In the genomic region with DNA sequence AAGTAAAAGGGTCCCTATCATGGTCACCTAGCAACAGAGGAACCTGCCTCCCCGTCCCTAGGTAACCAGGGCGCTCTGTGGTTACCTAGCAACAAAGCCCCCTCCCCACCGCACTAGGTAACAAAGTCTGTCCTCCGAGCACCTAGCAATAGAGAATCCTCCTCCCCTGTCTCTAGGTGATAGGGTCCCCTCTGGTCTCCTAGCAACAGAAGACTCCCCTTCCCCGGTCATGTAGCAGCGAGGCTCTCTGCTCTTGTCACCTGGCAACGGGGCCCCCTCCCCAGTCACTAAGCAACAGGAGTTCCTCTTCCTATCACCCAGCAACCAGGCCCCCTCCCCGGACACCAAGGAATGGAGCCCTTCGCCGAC, we compare ENCODE assay signal across 8 cellular contexts. TPM values are rescaled to one million over a fixed set of nuclear protein-coding genes. Genes with fewer than 3 reads are reported as not detected.
A peak's percentile ranks its signal among the peaks of the same experiment; 100 is the strongest.
DNase-seq lines count a peak whose midpoint lies in the region; ATAC-seq, FAIRE-seq and TF ChIP-seq lines count a peak whose summit lies in the region.

No MANE protein-coding gene starts in this region.

- no peak overlapping the region for H3K23ac ChIP-seq in trophoblast cell (ENCODE audit: low read length)

- no peak overlapping the region for H2BK12ac ChIP-seq in trophoblast cell (ENCODE audit: low read length)

- peak overlapping the region; percentile 28 for H2AK5ac ChIP-seq in trophoblast cell (ENCODE audit: low read length)

- peak overlapping the region; percentile 58 for H4K8ac ChIP-seq in trophoblast cell (ENCODE audit: low read depth, low read length)

- peak overlapping the region; percentile 76 for H4K12ac ChIP-seq in trophoblast cell (ENCODE audit: low read depth, low read length)

- H3K27me3 ChIP-seq in heart left ventricle (peaks cover 0 to 8% (median 0%) of the 10 kb centered on the region in 9 donors), esophagus muscularis mucosa (peaks cover 0 to 15% (median 0%) of the 10 kb centered on the region in 4 donors), trophoblast cell (ENCODE audit: insufficient read depth, low read length) (no peaks in the 10 kb centered on the region)

- peak overlapping the region; percentile 38 for H2AFZ ChIP-seq in trophoblast cell (ENCODE audit: insufficient read depth, low read length, poor library complexity)

- H3K36me3 ChIP-seq in heart left ventricle (peaks cover 0 to 7% (median 0%) of the 10 kb centered on the region in 9 donors), esophagus muscularis mucosa (peaks cover 0 to 16% (median 7%) of the 10 kb centered on the region in 4 donors), trophoblast cell (ENCODE audit: control insufficient read depth in 1 of 2, insufficient read depth in 2 of 2, low read length in 2 of 2) (peaks cover 5% of the 10 kb centered on the region in 2 experiments)

- TF ChIP-seq EP300 in esophagus muscularis mucosa (IDR thresholded peaks at IDR 0.05) = no peak

- peak overlapping the region; percentile 55 for H2BK120ac ChIP-seq in trophoblast cell (ENCODE audit: insufficient read depth, low read length, poor library complexity)

- H3K79me2 ChIP-seq in trophoblast cell (ENCODE audit: control insufficient read depth, insufficient read depth, low read length, poor library complexity) = peaks cover 5% of the 10 kb centered on the region

- peak overlapping the region; percentile 50 to 86 (median 78) for H3K27ac ChIP-seq in heart left ventricle
- peak overlapping the region; percentile 75 to 81 (median 77) for H3K27ac ChIP-seq in esophagus muscularis mucosa (replicated peaks in 1 of 4)
- H3K27ac ChIP-seq in trophoblast cell (ENCODE audit: low read depth, low read length) = peak overlapping the region; percentile 23

- no peak for TF ChIP-seq CTCF in heart left ventricle (IDR thresholded peaks at IDR 0.05)
- no peak for TF ChIP-seq CTCF in esophagus muscularis mucosa (IDR thresholded peaks at IDR 0.05)

- TF ChIP-seq POLR2A in heart left ventricle (IDR thresholded peaks at IDR 0.05) (no peak), esophagus muscularis mucosa (IDR thresholded peaks at IDR 0.05; ENCODE audit: low read depth) (no peak), GM12892 (IDR thresholded peaks at IDR 0.05; ENCODE audit: low read depth, low read length) (no peak)

- ATAC-seq in heart left ventricle (no peak), left ventricle myocardium superior (no peak), HG03469 (IDR thresholded peaks at IDR 0.05; ENCODE audit: unreplicated experiment) (no peak)

- H3K9me3 ChIP-seq in heart left ventricle (no peaks in the 10 kb centered on the region), esophagus muscularis mucosa (no peaks in the 10 kb centered on the region), trophoblast cell (ENCODE audit: insufficient read depth, low read depth, low read length) (peaks cover 5% of the 10 kb centered on the region)

- H3K79me1 ChIP-seq in trophoblast cell (ENCODE audit: low read length) = peaks cover 9% of the 10 kb centered on the region

- H3K14ac ChIP-seq in trophoblast cell (ENCODE audit: low read length) = peak overlapping the region; percentile 58

- FAIRE-seq in RCC 7860 (lab: Jason Lieb, UNC) (no peak), GM12892 (lab: Jason Lieb, UNC) (no peak)

- peak overlapping the region; percentile 67 for H4K91ac ChIP-seq in trophoblast cell (ENCODE audit: low read depth, low read length)

- WGBS in heart left ventricle, 4 donors = 4 to 8% (median 4%) methylated on average over 9 to 10 of the region's 10 CpGs
- 5% methylated on average over 7 of the region's 10 CpGs for WGBS in esophagus muscularis mucosa
- no CpG with 5 or more reads among the region's 10 CpGs for WGBS in trophoblast cell (ENCODE audit: extremely low coverage, insufficient coverage, insufficient read length)

- peaks cover 0 to 20% (median 8%) of the 10 kb centered on the region in 12 donors for H3K4me1 ChIP-seq in heart left ventricle
- H3K4me1 ChIP-seq in esophagus muscularis mucosa = peaks cover 17 to 25% (median 22%) of the 10 kb centered on the region in 4 donors
- peaks cover 9 to 11% of the 10 kb centered on the region in 2 experiments for H3K4me1 ChIP-seq in trophoblast cell (ENCODE audit: control insufficient read depth in 1 of 2, insufficient read depth in 2 of 2, low read length in 2 of 2)

- intact Hi-C loops in heart left ventricle (cut with DNase I) = loop anchor here in 7 of 10 donors (1.0 to 10.0 kb wide), 6 partner anchors 34 to 486 kb away; partner anchors contain the start of genes EMC10 (in 5 of the 7), GARIN5A (in 5 of the 7), NR1H2 (in 2 of the 7) and VRK3 (in 1 of the 7)
- intact Hi-C loops in left ventricle myocardium superior (cut with micrococcal nuclease) = no loop called here
- intact Hi-C loops in esophagus muscularis mucosa (cut with DNase I) = no loop called here

- H2BK5ac ChIP-seq in trophoblast cell (ENCODE audit: low read depth, low read length, poor library complexity) = no peak overlapping the region

- peak overlapping the region; percentile 50 for H3K4ac ChIP-seq in trophoblast cell (ENCODE audit: low read depth, low read length)

- peak overlapping the region; percentile 35 for H3K18ac ChIP-seq in trophoblast cell (ENCODE audit: low read length)

- H3K9ac ChIP-seq in trophoblast cell (ENCODE audit: low read length) = peak overlapping the region; percentile 28

- peak overlapping the region; percentile 42 to 89 (median 74) for H3K4me3 ChIP-seq in heart left ventricle
- H3K4me3 ChIP-seq in esophagus muscularis mucosa = peak overlapping the region; percentile 65 to 87 (median 72)
- H3K4me3 ChIP-seq in trophoblast cell (ENCODE audit: low read depth, low read length) = peak overlapping the region; percentile 76

- peak overlapping the region; percentile 65 for H3K4me2 ChIP-seq in trophoblast cell (ENCODE audit: low read length)

- no peak for DNase-seq in heart left ventricle
- DNase-seq in left ventricle myocardium superior = no peak
- peak; percentile 4 for DNase-seq in RCC 7860 (ENCODE audit: low spot score)
- peak; percentile 79 for DNase-seq in esophagus muscularis mucosa (ENCODE audit: extremely low spot score)
- no peak for DNase-seq in trophoblast cell
- DNase-seq in GM12892 (ENCODE audit: insufficient read length) = no peak
- DNase-seq in kidney glomerular epithelial cell (lab: John Stamatoyannopoulos, UW) = no peak

RNA-seq across cellular contexts. Expression of gene JOSD2, which starts 0.3 kb away (rescaled TPM):
- 10 to 100 TPM; 18.7 to 43.8 (median 29.5) TPM for total RNA-seq in heart left ventricle
- polyA plus RNA-seq in heart left ventricle = 10 to 100 TPM; 47.7 to 49.7 TPM
- 35.2 TPM for total RNA-seq in left ventricle myocardium superior
- total RNA-seq in esophagus muscularis mucosa = 10 to 100 TPM; 31.3 to 59.4 (median 42.9) TPM
- polyA plus RNA-seq in trophoblast cell (2013) = 19.0 and 19.3 TPM in 2 replicates
- 5.8 TPM for polyA plus RNA-seq in GM12892 (2012; ENCODE audit: missing spikeins)

RNA-seq across cellular contexts. Expression of gene ASPDH, which starts 3.0 kb away (rescaled TPM):
- total RNA-seq in heart left ventricle (not detected), left ventricle myocardium superior (not detected), esophagus muscularis mucosa (1 to 10 TPM in 1 of 4 donors, not detected in 3; 1.6 TPM)
- not detected for polyA plus RNA-seq in heart left ventricle
- not detected in 2 replicates for polyA plus RNA-seq in trophoblast cell (2013)
- polyA plus RNA-seq in GM12892 (2012; ENCODE audit: missing spikeins) = not detected

RNA-seq across cellular contexts. Expression of gene GARIN5A, which starts 34.0 kb away (rescaled TPM):
- total RNA-seq in heart left ventricle = 1 to 10 TPM in 6 of 9 donors, under 1 TPM in 3; 0.51 to 6.4 (median 1.6) TPM
- polyA plus RNA-seq in heart left ventricle = 1 to 10 TPM; 1.1 to 3.0 TPM
- 1.2 TPM for total RNA-seq in left ventricle myocardium superior
- under 1 TPM in 2 of 4 donors, not detected in 2; 0.32 to 0.52 TPM for total RNA-seq in esophagus muscularis mucosa
- polyA plus RNA-seq in trophoblast cell (2013) = 4.8 and 5.4 TPM in 2 replicates
- 0.70 TPM for polyA plus RNA-seq in GM12892 (2012; ENCODE audit: missing spikeins)

RNA-seq across cellular contexts. Expression of gene EMC10, which starts 34.4 kb away (rescaled TPM):
- total RNA-seq in heart left ventricle (100 to 1,000 TPM in 4 of 9 donors, 10 to 100 TPM in 5; 72.8 to 138 (median 91.1) TPM), left ventricle myocardium superior (79.5 TPM), esophagus muscularis mucosa (10 to 100 TPM; 41.1 to 79.1 (median 59.7) TPM)
- polyA plus RNA-seq in heart left ventricle = 100 to 1,000 TPM in 1 of 2 donors, 10 to 100 TPM in 1; 95.3 to 108 TPM
- 73.1 and 73.6 TPM in 2 replicates for polyA plus RNA-seq in trophoblast cell (2013)
- polyA plus RNA-seq in GM12892 (2012; ENCODE audit: missing spikeins) = 15.9 TPM

RNA-seq across cellular contexts. Expression of gene LRRC4B, which starts 57.6 kb away (rescaled TPM):
- total RNA-seq in heart left ventricle (1 to 10 TPM in 4 of 9 donors, under 1 TPM in 5; 0.35 to 2.4 (median 0.87) TPM), left ventricle myocardium superior (0.62 TPM), esophagus muscularis mucosa (10 to 100 TPM in 1 of 4 donors, 1 to 10 TPM in 3; 3.7 to 12.5 (median 6.7) TPM)
- polyA plus RNA-seq in heart left ventricle = 1 to 10 TPM in 1 of 2 donors, under 1 TPM in 1; 0.97 to 1.0 TPM
- 1.3 and 1.5 TPM in 2 replicates for polyA plus RNA-seq in trophoblast cell (2013)
- polyA plus RNA-seq in GM12892 (2012; ENCODE audit: missing spikeins) = 0.17 TPM

Comparison
In these comparisons a context has a peak if more than half of its experiments do, and no peak if none do; other contexts are left out.
1. intact Hi-C loops: an anchor here in heart left ventricle (1.0 to 10.0 kb wide); none called in left ventricle myocardium superior and esophagus muscularis mucosa.
2. DNase-seq: peak in RCC 7860 (single experiment) and esophagus muscularis mucosa (single experiment); none in heart left ventricle (0 of 5), left ventricle myocardium superior (single experiment), trophoblast cell (0 of 2), GM12892 (single experiment) and kidney glomerular epithelial cell (single experiment).
3. H3K27ac ChIP-seq: peak in every context shown above with its lines; median percentile 78 in heart left ventricle; 77 in esophagus muscularis mucosa; 23 in trophoblast cell.
4. Peak in every context shown above with its lines, with median percentiles within 50 percentile points of each other: H3K4me3 ChIP-seq.